8 cellular contexts compared by ENCODE assay signal in genomic region chr10:99709480-99710229, GRCh38. TPM values are rescaled to one million over a fixed set of nuclear protein-coding genes. Genes with fewer than 3 reads are reported as not detected.
DNase-seq lines count a peak whose midpoint lies in the region; ATAC-seq and TF ChIP-seq lines count a peak whose summit lies in the region.

No MANE protein-coding gene starts in this region.

- no peaks in the 10 kb centered on the region for H3K27me3 ChIP-seq in adipocyte (replicated peaks; ENCODE audit: control insufficient read depth, insufficient read depth, low read length)
- H3K27me3 ChIP-seq in psoas muscle (ENCODE audit: insufficient read depth in 3 of 3, low read length in 2 of 3) = no peaks in the 10 kb centered on the region
- H3K27me3 ChIP-seq in right atrium auricular region = no peaks in the 10 kb centered on the region

- H3K27ac ChIP-seq in psoas muscle (no peak overlapping the region), right atrium auricular region (no peak overlapping the region)

- TF ChIP-seq CTCF in psoas muscle (IDR thresholded peaks at IDR 0.05) = no peak
- no peak for TF ChIP-seq CTCF in right atrium auricular region (IDR thresholded peaks at IDR 0.05)

- DNase-seq in adipocyte (ENCODE audit: low read depth) (peak; percentile 52), psoas muscle (no peak), COLO829 (ENCODE audit: low spot score) (no peak), NCI-H2029 treated with DMSO at 0.1 percent for 48 hours (lab: John Stamatoyannopoulos, UW) (no peak), right atrium auricular region (ENCODE audit: low spot score) (no peak)
- DNase-seq in stimulated activated CD4-positive, alpha-beta T cell treated with anti-CD3 and anti-CD28 coated beads, Interleukin-15, amount 100 ng/mL, for 24 hours = no peak

- H3K9me3 ChIP-seq in adipocyte (ENCODE audit: control insufficient read depth, low read length) (no peaks in the 10 kb centered on the region), psoas muscle (no peaks in the 10 kb centered on the region), right atrium auricular region (no peaks in the 10 kb centered on the region)

- peak; percentile 80 for ATAC-seq in GM18870 (IDR thresholded peaks at IDR 0.05; ENCODE audit: unreplicated experiment)
- peak; percentile 78 for ATAC-seq in HG02870 (IDR thresholded peaks at IDR 0.05; ENCODE audit: unreplicated experiment)
- ATAC-seq in psoas muscle = peak; percentile 63 to 81 (median 74)

- H3K4me1 ChIP-seq in adipocyte (ENCODE audit: control insufficient read depth, insufficient read depth, low read length) (peaks cover 27% of the 10 kb centered on the region), psoas muscle (peaks cover 12% of the 10 kb centered on the region), right atrium auricular region (no peaks in the 10 kb centered on the region)

- WGBS in psoas muscle, 3 donors = 60 to 94% (median 69%) methylated on average over 4 of the region's 4 CpGs

- intact Hi-C loops in psoas muscle (cut with DNase I) = loop anchor here in 1 of 2 donors (2.0 kb wide), 2 partner anchors 149 to 273 kb away; no protein-coding TSS in a partner anchor

- H3K36me3 ChIP-seq in adipocyte (ENCODE audit: control insufficient read depth, insufficient read depth, low read length, severe bottlenecking) (peaks cover 62% of the 10 kb centered on the region), psoas muscle (ENCODE audit: insufficient read depth in 1 of 2, low read depth in 1 of 2) (peaks cover 6 to 77% of the 10 kb centered on the region in 2 donors), right atrium auricular region (peaks cover 31% of the 10 kb centered on the region)

- no peak overlapping the region for H3K4me3 ChIP-seq in adipocyte (ENCODE audit: low read length)
- H3K4me3 ChIP-seq in psoas muscle = no peak overlapping the region
- H3K4me3 ChIP-seq in right atrium auricular region = no peak overlapping the region

- peak overlapping the region; percentile 57 for H3K9ac ChIP-seq in adipocyte (ENCODE audit: low read length)

RNA-seq across cellular contexts. Expression of gene COX15, which starts 22.3 kb away (rescaled TPM):
- 10 to 100 TPM; 25.9 to 59.4 (median 39.4) TPM for total RNA-seq in psoas muscle
- polyA plus RNA-seq in psoas muscle = 10 to 100 TPM; 12.7 to 43.9 (median 12.8) TPM
- total RNA-seq in right atrium auricular region = 10 to 100 TPM; 18.4 to 26.4 TPM

RNA-seq across cellular contexts. Expression of gene CUTC, which starts 22.4 kb away (rescaled TPM):
- 100 to 1,000 TPM; 108 to 179 (median 133) TPM for total RNA-seq in psoas muscle
- polyA plus RNA-seq in psoas muscle = 100 to 1,000 TPM in 2 of 3 donors, 10 to 100 TPM in 1; 52.8 to 167 (median 112) TPM
- 10 to 100 TPM; 29.0 to 37.5 TPM for total RNA-seq in right atrium auricular region

RNA-seq across cellular contexts. Expression of gene ENTPD7, which starts 50.3 kb away (rescaled TPM):
- total RNA-seq in psoas muscle (1 to 10 TPM; 1.1 to 2.1 (median 1.4) TPM), right atrium auricular region (1 to 10 TPM; 3.5 to 3.7 TPM)
- polyA plus RNA-seq in psoas muscle = 1 to 10 TPM in 1 of 3 donors, under 1 TPM in 2; 0.35 to 3.3 (median 0.92) TPM
